ENCODE assay signal across 20 cellular contexts in genomic region chr2:126239560-126239959, GRCh38.
"Had no signal": no experiment of that assay in that cellular context is flagged by ENCODE, and none has a peak within 500 bp of the region (broad histone marks: within the 10 kb centered on the region; RNA-seq: fewer than 3 reads in every experiment).

No MANE protein-coding gene starts in this region.

- H3K27me3 ChIP-seq: Peyer's patch, SJCRH30 had no signal

- H3K36me3 ChIP-seq: Peyer's patch, SJCRH30 had no signal

- H2AFZ ChIP-seq: PC-9 had no signal

- H3K9me3 ChIP-seq: Peyer's patch, SJCRH30 had no signal

- H3K4me1 ChIP-seq: Peyer's patch, SJCRH30 had no signal

- H3K4me3 ChIP-seq: PC-9, Peyer's patch, SJCRH30, SK-N-MC had no signal

- H3K4me2 ChIP-seq: PC-9 had no signal

- H3K27ac ChIP-seq: PC-9, Peyer's patch, SJCRH30, SK-N-MC had no signal

- DNase-seq: KBM-7; MM.1S; NCI-H1092 treated with DMSO at 0.1 percent for 48 hours; NCI-H1436; NCI-H187; NCI-H2029; NCI-H2081 treated with DMSO at 0.1 percent for 48 hours; NCI-H2171; NCI-H226; NCI-H446; NCI-H510A; NCI-H524 treated with DMSO at 0.1 percent for 48 hours; NCI-H69; NK-92 treated with Interleukin-12 subunit alpha and Interleukin-12 subunit beta, amount 100 ng/mL, for 24 hours; OCI-M1; PC-9; Peyer's patch; SHP77 treated with DMSO at 0.1 percent for 48 hours; SJCRH30 had no signal
